1 cellular context compared by ENCODE assay signal in the genomic region with DNA sequence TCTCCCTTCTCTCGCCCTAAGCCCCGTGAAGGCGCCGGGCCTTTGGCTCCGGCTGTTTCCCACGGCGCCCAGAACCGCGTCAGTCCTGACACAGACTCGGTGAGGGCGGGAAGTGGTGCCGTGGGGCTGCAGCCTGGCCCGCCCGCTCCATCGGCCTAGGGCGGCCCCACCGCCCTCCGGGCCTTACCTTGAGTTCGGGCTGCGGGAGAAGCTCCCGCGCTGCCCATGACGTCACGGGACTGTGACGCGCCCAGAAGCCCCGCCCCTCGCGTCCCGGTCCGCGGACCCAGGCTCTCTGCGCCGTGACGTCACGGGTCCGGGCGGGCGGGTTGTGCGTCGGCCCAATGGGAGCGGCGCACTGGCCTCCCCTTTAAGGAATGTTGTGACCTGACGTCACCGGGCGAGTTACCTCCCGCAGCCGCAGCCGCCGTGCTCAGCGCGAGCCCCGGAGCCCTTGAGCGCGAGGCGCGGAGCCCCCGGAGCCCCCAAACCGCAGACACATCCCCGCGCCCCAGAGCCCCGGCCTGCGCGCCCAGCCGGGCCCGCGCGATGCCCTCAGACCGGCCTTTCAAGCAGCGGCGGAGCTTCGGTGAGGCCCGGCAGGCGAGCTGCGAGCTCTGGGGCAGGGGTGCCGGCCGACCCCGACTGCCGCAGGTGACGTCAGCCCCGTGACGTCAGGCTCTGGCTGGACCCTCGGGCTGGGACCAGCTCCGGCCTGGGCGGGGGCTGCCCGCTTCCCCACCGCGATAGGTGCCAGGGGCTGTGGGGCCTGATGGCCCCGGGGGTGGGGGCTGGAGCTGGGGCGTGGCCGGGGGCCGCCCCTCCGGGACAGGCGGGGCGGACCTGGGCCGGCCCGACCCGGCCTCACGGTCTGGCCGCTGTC.
TF ChIP-seq lines count a peak whose summit lies in the region.

TSS of gene MAP1LC3A (plus strand) at position 399 of the 883 bp plus-strand sequence. CDS start at position 550, 151 bp downstream.

TF ChIP-seq in IMR-90, 13 proteins besides CTCF, POLR2A, EP300 and RAD21:
- TF ChIP-seq USF2 (IDR thresholded peaks at IDR 0.05; ENCODE audit: low read depth, low read length) (no peak), RCOR1 (IDR thresholded peaks at IDR 0.05; ENCODE audit: insufficient replicate concordance, low read length) (no peak), CEBPB (IDR thresholded peaks at IDR 0.05; ENCODE audit: low read depth, low read length) (no peak), MAZ (IDR thresholded peaks at IDR 0.05; ENCODE audit: borderline replicate concordance, low read depth, low read length) (0 out of 2 replicates have a peak, but pooled peaks have one; percentile 51), FOS (IDR thresholded peaks at IDR 0.05; ENCODE audit: low read depth, low read length) (no peak), MXI1 (IDR thresholded peaks at IDR 0.05; ENCODE audit: borderline replicate concordance, low read depth, low read length) (no peak; the same call in 1 of the 2 replicates), NFE2L2 (IDR thresholded peaks at IDR 0.05; ENCODE audit: low read depth, low read length) (0 out of 2 replicates have a peak, but pooled peaks have one; percentile 20)
